Comparison of ENCODE assay signal across 10 cellular contexts in genomic region chr1:25432364-25432719, GRCh38. TPM values are rescaled to one million over a fixed set of nuclear protein-coding genes. Genes with fewer than 3 reads are reported as not detected.
DNase-seq lines count a peak whose midpoint lies in the region; ATAC-seq and TF ChIP-seq lines count a peak whose summit lies in the region.
"Had no signal": no experiment of that assay in that cellular context is flagged by ENCODE, and none has a peak within 500 bp of the region (broad histone marks: within the 10 kb centered on the region; RNA-seq: fewer than 3 reads in every experiment).

No MANE protein-coding gene starts in this region.

- H3K9me3 Mint-ChIP-seq in nephron progenitor cell: no peaks in the 10 kb centered on the region

- DNase-seq in MG63 (no peak), dorsolateral prefrontal cortex (no peak), nephron progenitor cell (no peak), DMS 273 (lab: John Stamatoyannopoulos, UW; ENCODE audit: unreplicated experiment) (no peak), D341Med (ENCODE audit: low spot score) (no peak)
- DNase-seq: brain microvascular endothelial cell had no signal

- ATAC-seq in GM18519 (IDR thresholded peaks at IDR 0.05; ENCODE audit: low FRiP score, unreplicated experiment): no peak
- ATAC-seq in GM19023 (IDR thresholded peaks at IDR 0.05; ENCODE audit: unreplicated experiment): no peak

- intact Hi-C loops in dorsolateral prefrontal cortex (cut with DNase I): loop anchor here in 1 of 2 donors (5.0 to 10.0 kb wide), 2 partner anchors 180 to 372 kb away; partner anchors contain the start of gene SELENON

- peaks cover 53% of the 10 kb centered on the region for H3K4me1 Mint-ChIP-seq in nephron progenitor cell

- H3K27me3 Mint-ChIP-seq in nephron progenitor cell (ENCODE audit: low read depth, poor library complexity): no peaks in the 10 kb centered on the region

- peak overlapping the region; percentile 89 for H3K4me3 Mint-ChIP-seq in nephron progenitor cell

- peaks cover 27 to 62% (median 57%) of the 10 kb centered on the region in 11 experiments; a peak in 21 of 22 replicates for H4K20me1 ChIP-seq in BLaER1 treated with 17β-estradiol and CSF1 and Interleukin-3, amounts not matched to agents 10 nM and 100 nM

- peak overlapping the region; percentile 96 to 100 (median 98) for H3K4me3 ChIP-seq in BLaER1 treated with 17β-estradiol and CSF1 and Interleukin-3, amounts not matched to agents 10 nM and 100 nM
- H3K4me3 ChIP-seq in MG63 (peak overlapping the region; percentile 90), dorsolateral prefrontal cortex (peak overlapping the region; percentile 66 to 100 (median 92))

- peaks cover 46 to 64% (median 55%) of the 10 kb centered on the region in 10 experiments for H3K4me1 ChIP-seq in BLaER1 treated with 17β-estradiol and CSF1 and Interleukin-3, amounts not matched to agents 10 nM and 100 nM

- H3K4me2 ChIP-seq in BLaER1 treated with 17β-estradiol and CSF1 and Interleukin-3, amounts not matched to agents 10 nM and 100 nM: peak overlapping the region; percentile 84 to 96 (median 89)

- H3K36me3 Mint-ChIP-seq in nephron progenitor cell (ENCODE audit: low read depth): no peaks in the 10 kb centered on the region

- H3K36me3 ChIP-seq in BLaER1 treated with 17β-estradiol and CSF1 and Interleukin-3, amounts not matched to agents 10 nM and 100 nM: peaks cover 0 to 20% (median 5%) of the 10 kb centered on the region in 11 experiments; a peak in 12 of 22 replicates
- H3K36me3 ChIP-seq in MG63: peaks cover 4% of the 10 kb centered on the region; the same call in 1 of the 2 replicates
- H3K36me3 ChIP-seq: brain microvascular endothelial cell had no signal

- no peak overlapping the region for H3K27ac ChIP-seq in BLaER1 treated with 17β-estradiol and CSF1 and Interleukin-3, amounts not matched to agents 10 nM and 100 nM
- peak overlapping the region in 52 of 59 donors; percentile 9 to 100 (median 94) for H3K27ac ChIP-seq in dorsolateral prefrontal cortex
- H3K27ac ChIP-seq: brain microvascular endothelial cell had no signal

- no peak for TF ChIP-seq CTCF in dorsolateral prefrontal cortex (IDR thresholded peaks at IDR 0.05 in 54 of 56, conservative IDR thresholded peaks at IDR 0.05 in 2 of 56; ENCODE audit: low read depth in 1 of 56, partially characterized antibody in 56 of 56)
- no peak for TF ChIP-seq CTCF in nephron progenitor cell (IDR thresholded peaks at IDR 0.05)

- H3K27ac Mint-ChIP-seq in nephron progenitor cell: no peak overlapping the region

- H3K9ac ChIP-seq in BLaER1 treated with 17β-estradiol and CSF1 and Interleukin-3, amounts not matched to agents 10 nM and 100 nM: peak overlapping the region; percentile 92 to 97 (median 95)

- no peaks in the 10 kb centered on the region for H3K9me3 ChIP-seq in BLaER1 treated with 17β-estradiol and CSF1 and Interleukin-3, amounts not matched to agents 10 nM and 100 nM (replicated peaks in 1 of 11)
- no peaks in the 10 kb centered on the region for H3K9me3 ChIP-seq in MG63

- no peaks in the 10 kb centered on the region for H3K27me3 ChIP-seq in BLaER1 treated with 17β-estradiol and CSF1 and Interleukin-3, amounts not matched to agents 10 nM and 100 nM
- H3K27me3 ChIP-seq in MG63: no peaks in the 10 kb centered on the region
- no peaks in the 10 kb centered on the region for H3K27me3 ChIP-seq in dorsolateral prefrontal cortex
- H3K27me3 ChIP-seq: brain microvascular endothelial cell had no signal

RNA-seq across cellular contexts. Expression of gene MACO1, which starts 1.6 kb away (rescaled TPM):
- 22.6 and 25.8 TPM in 2 replicates for total RNA-seq in MG63 (2014; rRNA removed; shearing (Covaris generic); ENCODE audit: low replicate concordance)
- 10 to 100 TPM; 18.5 to 37.8 (median 29.8) TPM for total RNA-seq in dorsolateral prefrontal cortex

RNA-seq across cellular contexts. Expression of gene RHCE, which starts 11.7 kb away (rescaled TPM):
- total RNA-seq in MG63 (2014; rRNA removed; shearing (Covaris generic); ENCODE audit: low replicate concordance): 0.36 TPM in 1 of 2 replicates, not detected in the other
- 1 to 10 TPM in 96 of 120 experiments, under 1 TPM in 24; 0.41 to 6.2 (median 1.7) TPM for total RNA-seq in dorsolateral prefrontal cortex
- total RNA-seq: posterior vena cava had no signal

Comparison
In these comparisons a context has a peak if more than half of its experiments do, and no peak if none do; other contexts are left out.
1. H3K27ac ChIP-seq: peak in dorsolateral prefrontal cortex (52 of 59); none in BLaER1 treated with 17β-estradiol and CSF1 and Interleukin-3, amounts not matched to agents 10 nM and 100 nM (0 of 11).
2. Peak in every context shown above with its lines, with median percentiles within 50 percentile points of each other: H3K4me3 ChIP-seq.